Comparison of ENCODE assay signal across 10 cellular contexts in the genomic region with DNA sequence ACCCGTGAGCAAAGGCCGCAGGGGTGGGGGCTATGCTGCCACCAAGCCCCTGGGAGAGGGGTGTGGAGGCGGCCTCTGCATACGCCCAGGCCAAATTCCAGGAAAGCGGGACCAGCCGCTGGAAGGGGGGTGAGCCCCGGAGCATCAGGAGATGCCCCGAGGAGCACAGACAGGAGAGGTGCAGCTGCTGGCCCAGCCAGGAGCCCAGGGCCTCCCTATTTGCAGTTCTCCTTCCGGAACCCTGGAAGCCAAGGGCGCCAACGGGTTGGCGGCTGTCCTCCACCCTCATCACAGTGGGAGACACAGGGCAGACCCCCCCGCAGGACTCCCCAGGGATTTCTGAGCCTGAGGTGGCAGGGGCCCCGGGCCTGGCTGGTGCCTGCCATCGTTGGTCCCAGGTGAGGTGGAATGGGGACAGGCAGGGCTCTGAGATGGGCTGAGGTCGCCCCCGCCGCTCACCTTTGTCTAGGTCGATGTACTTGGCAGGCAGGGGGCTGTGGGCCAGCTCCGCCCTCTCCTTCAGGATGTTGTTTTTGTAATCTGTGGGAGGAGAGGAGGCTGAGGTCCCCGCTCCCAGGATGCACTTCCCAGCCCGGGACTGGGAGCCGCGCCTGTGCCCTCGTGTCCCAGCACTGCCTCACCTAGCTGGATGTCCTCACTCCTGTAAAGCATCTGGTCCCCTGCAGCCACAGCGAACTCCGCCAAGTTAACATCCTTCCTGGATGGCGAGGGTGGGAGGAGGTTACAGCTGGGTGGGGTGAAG. TPM values are rescaled to one million over a fixed set of nuclear protein-coding genes. Genes with fewer than 3 reads are reported as not detected.
A peak's percentile ranks its signal among the peaks of the same experiment; 100 is the strongest.
DNase-seq lines count a peak whose midpoint lies in the region; ATAC-seq and TF ChIP-seq lines count a peak whose summit lies in the region.
"Had no signal": no experiment of that assay in that cellular context is flagged by ENCODE, and none has a peak within 500 bp of the region (broad histone marks: within the 10 kb centered on the region; RNA-seq: fewer than 3 reads in every experiment).

No MANE protein-coding gene starts in this region.

- POLR2A ChIA-PET in CD8-positive, alpha-beta memory T cell (lab: Charles Lee), result interaction anchor here (0.6 to 1.1 kb wide), 4 partner anchors 18 to 238 kb away, joined by 3 read pairs; a partner anchor contains a TSS

- no peak for TF ChIP-seq EP300 in neural cell (conservative IDR thresholded peaks at IDR 0.05; ENCODE audit: poor library complexity, severe bottlenecking)

- H3K36me3 Mint-ChIP-seq in CD8-positive, alpha-beta memory T cell, result no peaks in the 10 kb centered on the region

- H3K36me3 ChIP-seq in CD8-positive, alpha-beta memory T cell (ENCODE audit: insufficient read depth, low read length), result no peaks in the 10 kb centered on the region
- H3K36me3 ChIP-seq in HAP-1 (replicated peaks) (no peaks in the 10 kb centered on the region), adipocyte (ENCODE audit: control insufficient read depth, insufficient read depth, low read length, severe bottlenecking) (peaks cover 26% of the 10 kb centered on the region), neural cell (ENCODE audit: insufficient read depth, low read length) (no peaks in the 10 kb centered on the region)

- no peak for TF ChIP-seq CTCF in neural cell (IDR thresholded peaks at IDR 0.05; ENCODE audit: poor library complexity, severe bottlenecking)

- H2AFZ ChIP-seq in neural cell (ENCODE audit: low read depth, low read length), result no peak overlapping the region
- H2AFZ ChIP-seq: parathyroid adenoma had no signal

- H3K4me3 ChIP-seq in CD8-positive, alpha-beta memory T cell (ENCODE audit: low read length), result no peak overlapping the region
- peak overlapping the region; percentile 18 for H3K4me3 ChIP-seq in HAP-1
- no peak overlapping the region for H3K4me3 ChIP-seq in adipocyte (ENCODE audit: low read length)
- H3K4me3 ChIP-seq in neural cell (ENCODE audit: low read length), result peak overlapping the region; percentile 55

- no peaks in the 10 kb centered on the region for H3K9me3 ChIP-seq in CD8-positive, alpha-beta memory T cell (ENCODE audit: low read length)
- H3K9me3 ChIP-seq in HAP-1 (no peaks in the 10 kb centered on the region), adipocyte (ENCODE audit: control insufficient read depth, low read length) (no peaks in the 10 kb centered on the region), neural cell (ENCODE audit: low read length) (no peaks in the 10 kb centered on the region)

- H3K9me2 ChIP-seq in neural cell (ENCODE audit: insufficient read depth, low read length), result no peaks in the 10 kb centered on the region

- peaks cover 4% of the 10 kb centered on the region for H3K27me3 ChIP-seq in CD8-positive, alpha-beta memory T cell (ENCODE audit: insufficient read depth, low read length, poor library complexity, severe bottlenecking)
- H3K27me3 ChIP-seq in HAP-1 (ENCODE audit: low read depth), result peaks cover 17% of the 10 kb centered on the region
- no peaks in the 10 kb centered on the region for H3K27me3 ChIP-seq in adipocyte (replicated peaks; ENCODE audit: control insufficient read depth, insufficient read depth, low read length)
- peaks cover 26% of the 10 kb centered on the region for H3K27me3 ChIP-seq in neural cell (ENCODE audit: insufficient read depth, low read depth, low read length)

- ATAC-seq in GM18907 (IDR thresholded peaks at IDR 0.05; ENCODE audit: unreplicated experiment), result no peak

- peak overlapping the region in 4 of 7 donors; percentile 28 to 65 (median 48) for H3K4me3 Mint-ChIP-seq in CD8-positive, alpha-beta memory T cell
- H3K4me3 Mint-ChIP-seq: T-helper 2 cell treated with Interferon-gamma antibody and Interleukin-4, amounts not matched to agents 5 μg/mL and 100 μg/mL, for 36 hours had no signal

- in situ Hi-C loops in HAP-1 (cut with MboI; ENCODE audit: low sequenced_read_pairs) (no loop called here), ACHN (cut with HindIII; ENCODE audit: low pct_ligation_motif_present, low pct_unique_long_range_greater_than_20kb, low sequenced_read_pairs) (no loop called here)

- peak overlapping the region in 1 of 8 donors; percentile 19 for H3K27ac Mint-ChIP-seq in CD8-positive, alpha-beta memory T cell
- H3K27ac Mint-ChIP-seq: T-helper 2 cell treated with Interferon-gamma antibody and Interleukin-4, amounts not matched to agents 5 μg/mL and 100 μg/mL, for 36 hours had no signal

- H3F3A ChIP-seq in neural cell (ENCODE audit: insufficient read depth, low read length, poor library complexity, severe bottlenecking), result no peaks in the 10 kb centered on the region

- CTCF ChIA-PET in CD8-positive, alpha-beta memory T cell (lab: Charles Lee), result interaction anchor here (5.0 kb wide), 1 partner anchor 19 kb away, joined by 19 read pairs; no protein-coding TSS in a partner anchor

- no peak for DNase-seq in CD8-positive, alpha-beta memory T cell
- peak; percentile 28 to 70 for DNase-seq in HAP-1 (ENCODE audit: low spot score in 2 of 2)
- no peak for DNase-seq in adipocyte (ENCODE audit: low read depth)
- no peak for DNase-seq in middle frontal gyrus (ENCODE audit: extremely low spot score, low spot score)
- no peak for DNase-seq in NCI-H128 (lab: John Stamatoyannopoulos, UW; ENCODE audit: unreplicated experiment)
- no peak for DNase-seq in ACHN

- H3K4me1 Mint-ChIP-seq in CD8-positive, alpha-beta memory T cell, result peaks cover 5 to 31% (median 9%) of the 10 kb centered on the region in 3 donors

- peaks cover 3 to 21% of the 10 kb centered on the region in 2 donors for H3K27me3 Mint-ChIP-seq in CD8-positive, alpha-beta memory T cell

- H3K4me1 ChIP-seq in CD8-positive, alpha-beta memory T cell (ENCODE audit: insufficient read depth, low read length), result peaks cover 17% of the 10 kb centered on the region
- H3K4me1 ChIP-seq in HAP-1 (peaks cover 8% of the 10 kb centered on the region), adipocyte (ENCODE audit: control insufficient read depth, insufficient read depth, low read length) (peaks cover 19% of the 10 kb centered on the region)
- H3K4me1 ChIP-seq: parathyroid adenoma had no signal

- H3K9ac ChIP-seq in adipocyte (ENCODE audit: low read length) (peak overlapping the region; percentile 70), neural cell (ENCODE audit: low read length) (peak overlapping the region; percentile 9)
- H3K9ac ChIP-seq: parathyroid adenoma had no signal

- H3K9me3 Mint-ChIP-seq in CD8-positive, alpha-beta memory T cell, result no peaks in the 10 kb centered on the region
- H3K9me3 Mint-ChIP-seq: T-helper 2 cell treated with Interferon-gamma antibody and Interleukin-4, amounts not matched to agents 5 μg/mL and 100 μg/mL, for 36 hours had no signal

- H3K27ac ChIP-seq in CD8-positive, alpha-beta memory T cell (ENCODE audit: low read depth, low read length), result no peak overlapping the region
- H3K27ac ChIP-seq in neural cell (ENCODE audit: low read length), result no peak overlapping the region
- H3K27ac ChIP-seq: parathyroid adenoma had no signal

- no peaks in the 10 kb centered on the region for H3K79me2 ChIP-seq in neural cell (replicated peaks; ENCODE audit: insufficient read depth, low read length)
- H3K79me2 ChIP-seq: parathyroid adenoma had no signal

- no peaks in the 10 kb centered on the region for H4K20me1 ChIP-seq in neural cell (ENCODE audit: insufficient read depth)

- no peak for TF ChIP-seq RAD21 in neural cell (conservative IDR thresholded peaks at IDR 0.05)

- H3K4me2 ChIP-seq in neural cell (ENCODE audit: low read length), result no peak overlapping the region

TF ChIP-seq in neural cell, 6 proteins besides CTCF, POLR2A, EP300 and RAD21:
- TF ChIP-seq EZH2 (IDR thresholded peaks at IDR 0.05; ENCODE audit: borderline replicate concordance, insufficient read depth, low read length, poor library complexity, severe bottlenecking) (no peak), POLR2AphosphoS5 (IDR thresholded peaks at IDR 0.05) (no peak), SMC3 (conservative IDR thresholded peaks at IDR 0.05; ENCODE audit: poor library complexity) (no peak)
- TF ChIP-seq, protein P1, sequence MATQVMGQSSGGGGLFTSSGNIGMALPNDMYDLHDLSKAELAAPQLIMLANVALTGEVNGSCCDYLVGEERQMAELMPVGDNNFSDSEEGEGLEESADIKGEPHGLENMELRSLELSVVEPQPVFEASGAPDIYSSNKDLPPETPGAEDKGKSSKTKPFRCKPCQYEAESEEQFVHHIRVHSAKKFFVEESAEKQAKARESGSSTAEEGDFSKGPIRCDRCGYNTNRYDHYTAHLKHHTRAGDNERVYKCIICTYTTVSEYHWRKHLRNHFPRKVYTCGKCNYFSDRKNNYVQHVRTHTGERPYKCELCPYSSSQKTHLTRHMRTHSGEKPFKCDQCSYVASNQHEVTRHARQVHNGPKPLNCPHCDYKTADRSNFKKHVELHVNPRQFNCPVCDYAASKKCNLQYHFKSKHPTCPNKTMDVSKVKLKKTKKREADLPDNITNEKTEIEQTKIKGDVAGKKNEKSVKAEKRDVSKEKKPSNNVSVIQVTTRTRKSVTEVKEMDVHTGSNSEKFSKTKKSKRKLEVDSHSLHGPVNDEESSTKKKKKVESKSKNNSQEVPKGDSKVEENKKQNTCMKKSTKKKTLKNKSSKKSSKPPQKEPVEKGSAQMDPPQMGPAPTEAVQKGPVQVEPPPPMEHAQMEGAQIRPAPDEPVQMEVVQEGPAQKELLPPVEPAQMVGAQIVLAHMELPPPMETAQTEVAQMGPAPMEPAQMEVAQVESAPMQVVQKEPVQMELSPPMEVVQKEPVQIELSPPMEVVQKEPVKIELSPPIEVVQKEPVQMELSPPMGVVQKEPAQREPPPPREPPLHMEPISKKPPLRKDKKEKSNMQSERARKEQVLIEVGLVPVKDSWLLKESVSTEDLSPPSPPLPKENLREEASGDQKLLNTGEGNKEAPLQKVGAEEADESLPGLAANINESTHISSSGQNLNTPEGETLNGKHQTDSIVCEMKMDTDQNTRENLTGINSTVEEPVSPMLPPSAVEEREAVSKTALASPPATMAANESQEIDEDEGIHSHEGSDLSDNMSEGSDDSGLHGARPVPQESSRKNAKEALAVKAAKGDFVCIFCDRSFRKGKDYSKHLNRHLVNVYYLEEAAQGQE (IDR thresholded peaks at IDR 0.05; ENCODE audit: borderline replicate concordance), result no peak
TF ChIP-seq in neural cell: peak in this region for 0.

RNA-seq across cellular contexts. Expression of a gene that starts 4.4 kb away (rescaled TPM):
- 10 to 100 TPM; 39.7 to 41.1 TPM for total RNA-seq in CD8-positive, alpha-beta memory T cell
- 1.6 TPM for polyA plus RNA-seq in CD8-positive, alpha-beta memory T cell
- polyA plus RNA-seq in neural cell, result 100 and 102 TPM in 2 replicates
- 76.4 and 91.8 TPM in 2 replicates for polyA minus RNA-seq in neural cell

RNA-seq across cellular contexts. Expression of a gene that starts 4.8 kb away (rescaled TPM):
- total RNA-seq in CD8-positive, alpha-beta memory T cell, result under 1 TPM; 0.26 to 0.29 TPM
- polyA plus RNA-seq in CD8-positive, alpha-beta memory T cell, result 0.61 TPM
- polyA plus RNA-seq in neural cell, result 0.92 and 1.7 TPM in 2 replicates
- not detected in 2 replicates for polyA minus RNA-seq in neural cell

RNA-seq across cellular contexts. Expression of a gene that starts 21.4 kb away (rescaled TPM):
- 100 to 1,000 TPM; 159 to 169 TPM for total RNA-seq in CD8-positive, alpha-beta memory T cell
- 157 TPM for polyA plus RNA-seq in CD8-positive, alpha-beta memory T cell
- 104 and 119 TPM in 2 replicates for polyA plus RNA-seq in neural cell
- 29.9 and 31.1 TPM in 2 replicates for polyA minus RNA-seq in neural cell

RNA-seq across cellular contexts. Expression of a gene that starts 22.5 kb away (rescaled TPM):
- under 1 TPM; 0.53 to 0.62 TPM for total RNA-seq in CD8-positive, alpha-beta memory T cell
- 0.28 TPM for polyA plus RNA-seq in CD8-positive, alpha-beta memory T cell
- polyA plus RNA-seq in neural cell, result 1.0 and 1.2 TPM in 2 replicates
- 0.73 and 1.6 TPM in 2 replicates for polyA minus RNA-seq in neural cell

RNA-seq across cellular contexts. Expression of a gene that starts 29.0 kb away (rescaled TPM):
- 10 to 100 TPM; 17.6 to 18.3 TPM for total RNA-seq in CD8-positive, alpha-beta memory T cell
- polyA plus RNA-seq in CD8-positive, alpha-beta memory T cell, result 23.6 TPM
- polyA plus RNA-seq in neural cell, result 9.9 and 13.3 TPM in 2 replicates
- polyA minus RNA-seq in neural cell, result 21.6 and 22.4 TPM in 2 replicates

Comparison
In these comparisons a context has a peak if more than half of its experiments do, and no peak if none do; other contexts are left out.
1. DNase-seq: peak in HAP-1 (2 of 2); none in CD8-positive, alpha-beta memory T cell (0 of 5), adipocyte (single experiment), middle frontal gyrus (single experiment), NCI-H128 (single experiment) and ACHN (single experiment).
2. H3K4me3 ChIP-seq: peak in HAP-1 (single experiment) and neural cell (single experiment); none in CD8-positive, alpha-beta memory T cell (single experiment) and adipocyte (single experiment).
3. RNA of a gene that starts 4.4 kb away (polyA plus RNA-seq): 100 to 102 TPM in neural cell; 1.6 TPM in CD8-positive, alpha-beta memory T cell (single experiment); every median in the first group is over 10 times any median in the second.